In genomic region chr11:82796970-82797594, GRCh38 we compare ENCODE assay signal across 15 cellular contexts.
DNase-seq lines count a peak whose midpoint lies in the region; ATAC-seq and TF ChIP-seq lines count a peak whose summit lies in the region.
"Had no signal": no experiment of that assay in that cellular context is flagged by ENCODE, and none has a peak within 500 bp of the region (broad histone marks: within the 10 kb centered on the region; RNA-seq: fewer than 3 reads in every experiment).

No MANE protein-coding gene starts in this region.

- H4K91ac ChIP-seq in neuronal stem cell (ENCODE audit: low read depth, low read length, poor library complexity), result no peak overlapping the region

- H3K4me1 ChIP-seq in heart right ventricle (peaks cover 0 to 3% (median 0%) of the 10 kb centered on the region in 9 donors), neuronal stem cell (ENCODE audit: control insufficient read depth in 2 of 2, insufficient read depth in 1 of 2, low read depth in 1 of 2, low read length in 2 of 2) (peaks cover 5 to 10% of the 10 kb centered on the region in 2 donors)

- H3K18ac ChIP-seq in neuronal stem cell (ENCODE audit: low read length), result no peak overlapping the region

- H3K9me3 Mint-ChIP-seq in Calu3 (ENCODE audit: low read depth, unreplicated experiment), result no peaks in the 10 kb centered on the region
- no peaks in the 10 kb centered on the region for H3K9me3 Mint-ChIP-seq in activated CD4-positive, alpha-beta memory T cell treated with anti-CD3 and anti-CD28 coated beads, Interleukin-2, amount 10 ng/mL, durations not matched to agents 7 days and 5 days
- H3K9me3 Mint-ChIP-seq: HFFc6 had no signal

- no TSS peak for BruUV-seq in Calu3 (replicated peaks; lab: Mats Ljungman, UMichigan)

- no peak overlapping the region for H2BK12ac ChIP-seq in neuronal stem cell (ENCODE audit: low read length)

- CTCF ChIA-PET in Calu3 (lab: Charles Lee), result no interaction called here
- CTCF ChIA-PET in activated CD4-positive, alpha-beta memory T cell treated with anti-CD3 and anti-CD28 coated beads, Interleukin-2, amount 10 ng/mL, durations not matched to agents 7 days and 5 days (lab: Charles Lee), result no interaction called here

- no peaks in the 10 kb centered on the region for H3K36me3 ChIP-seq in heart right ventricle
- no peaks in the 10 kb centered on the region for H3K36me3 ChIP-seq in neuronal stem cell (replicated peaks in 1 of 2; ENCODE audit: control insufficient read depth in 2 of 2, insufficient read depth in 2 of 2, low read length in 2 of 2)

- no peaks in the 10 kb centered on the region for H3K79me1 ChIP-seq in neuronal stem cell (ENCODE audit: low read depth, low read length)

- 70 to 71% methylated on average over 3 of the region's 3 CpGs for WGBS in heart right ventricle, 2 donors
- no CpG with 5 or more reads among the region's 3 CpGs for WGBS in neuronal stem cell (ENCODE audit: extremely low coverage in 2 of 2, insufficient read length in 2 of 2, insufficient replicate concordance in 1 of 2), 2 donors

- no peak overlapping the region for H2BK120ac ChIP-seq in neuronal stem cell (ENCODE audit: low read depth, low read length)

- H2BK5ac ChIP-seq in neuronal stem cell (ENCODE audit: low read length), result no peak overlapping the region

- H3K4me2 ChIP-seq in neuronal stem cell (ENCODE audit: insufficient read depth, low read length, poor library complexity, severe bottlenecking), result no peak overlapping the region

- ATAC-seq in heart right ventricle, result peak in 4 of 8 donors; percentile 19 to 47 (median 36)
- ATAC-seq in activated CD4-positive, CD25-positive, alpha-beta regulatory T cell treated with anti-CD3 and anti-CD28 coated beads, Interleukin-2, amount 50 U/mL, for 24 hours, result no peak

- no peaks in the 10 kb centered on the region for H3K4me1 Mint-ChIP-seq in Calu3 (ENCODE audit: low read depth, unreplicated experiment)
- no peaks in the 10 kb centered on the region for H3K4me1 Mint-ChIP-seq in activated CD4-positive, alpha-beta memory T cell treated with anti-CD3 and anti-CD28 coated beads, Interleukin-2, amount 10 ng/mL, durations not matched to agents 7 days and 5 days

- no peak overlapping the region for H3K9ac ChIP-seq in neuronal stem cell (ENCODE audit: low read depth, low read length, poor library complexity)

- intact Hi-C loops in heart right ventricle (cut with DNase I), result no loop called here
- intact Hi-C loops in Calu3 (cut with micrococcal nuclease; ENCODE audit: unreplicated experiment), result no loop called here

- no peak overlapping the region for H3K14ac ChIP-seq in neuronal stem cell (ENCODE audit: low read length)

- H2AFZ ChIP-seq in neuronal stem cell (ENCODE audit: low read length), result peak overlapping the region; percentile 90

- TF ChIP-seq CTCF in heart right ventricle (IDR thresholded peaks at IDR 0.05) (no peak), Calu3 (IDR thresholded peaks at IDR 0.05; ENCODE audit: unreplicated experiment) (no peak)

- no peak overlapping the region for H4K8ac ChIP-seq in neuronal stem cell (ENCODE audit: low read depth, low read length)

- H2AK5ac ChIP-seq in neuronal stem cell (ENCODE audit: low read depth, low read length), result no peak overlapping the region

- no peaks in the 10 kb centered on the region for H3K9me3 ChIP-seq in heart right ventricle
- H3K9me3 ChIP-seq in neuronal stem cell (replicated peaks in 1 of 2; ENCODE audit: control insufficient read depth in 2 of 2, insufficient read depth in 1 of 2, low read depth in 1 of 2, low read length in 2 of 2), result no peaks in the 10 kb centered on the region

- peaks cover 24% of the 10 kb centered on the region for H3K27me3 Mint-ChIP-seq in Calu3 (ENCODE audit: unreplicated experiment)
- peaks cover 13% of the 10 kb centered on the region for H3K27me3 Mint-ChIP-seq in activated CD4-positive, alpha-beta memory T cell treated with anti-CD3 and anti-CD28 coated beads, Interleukin-2, amount 10 ng/mL, durations not matched to agents 7 days and 5 days

- no peak overlapping the region for H3K4me3 ChIP-seq in heart right ventricle
- H3K4me3 ChIP-seq in neuronal stem cell (ENCODE audit: low read length in 2 of 2), result no peak overlapping the region
- H3K4me3 ChIP-seq: skin epidermis had no signal

- POLR2A ChIA-PET in activated CD4-positive, alpha-beta memory T cell treated with anti-CD3 and anti-CD28 coated beads, Interleukin-2, amount 10 ng/mL, durations not matched to agents 7 days and 5 days (lab: Charles Lee), result no interaction called here

- H3K27ac ChIP-seq in heart right ventricle, result peak overlapping the region in 1 of 10 donors; percentile 37
- no peak overlapping the region for H3K27ac ChIP-seq in neuronal stem cell (replicated peaks; ENCODE audit: low read length)

- H3K27me3 ChIP-seq in heart right ventricle (no peaks in the 10 kb centered on the region), neuronal stem cell (ENCODE audit: control insufficient read depth in 3 of 3, insufficient read depth in 3 of 3, low read depth in 1 of 3, low read length in 3 of 3) (peaks cover 0 to 16% (median 10%) of the 10 kb centered on the region in 3 experiments)

- H3K27ac Mint-ChIP-seq in Calu3 (ENCODE audit: unreplicated experiment), result no peak overlapping the region
- no peak overlapping the region for H3K27ac Mint-ChIP-seq in activated CD4-positive, alpha-beta memory T cell treated with anti-CD3 and anti-CD28 coated beads, Interleukin-2, amount 10 ng/mL, durations not matched to agents 7 days and 5 days
- H3K27ac Mint-ChIP-seq: HFFc6 had no signal

- H3K23ac ChIP-seq in neuronal stem cell (ENCODE audit: low read depth, low read length, poor library complexity), result no peak overlapping the region

- DNase-seq in COLO829 (ENCODE audit: low spot score) (peak; percentile 51), anterior cingulate cortex (lab: John Stamatoyannopoulos, UW) (peak in 45 of 58 donors; percentile 13 to 64 (median 37)), heart right ventricle (peak; percentile 7 to 32), neuronal stem cell (ENCODE audit: low spot score) (peak; percentile 21), Calu3 (no peak), dedifferentiated amniotic fluid mesenchymal stem cell (ENCODE audit: extremely low spot score) (no peak)
- DNase-seq in activated CD4-positive, alpha-beta memory T cell treated with anti-CD3 and anti-CD28 coated beads, Interleukin-2, amount 10 ng/mL, durations not matched to agents 7 days and 5 days, result no peak
- DNase-seq: activated CD4-positive, CD25-positive, alpha-beta regulatory T cell; COR-L47; HFFc6; islet precursor cell; NCI-H146; SHP77 treated with DMSO at 0.1 percent for 48 hours had no signal

- no peak overlapping the region for H2BK15ac ChIP-seq in neuronal stem cell (ENCODE audit: low read length)

- no peak overlapping the region for H3K4ac ChIP-seq in neuronal stem cell (ENCODE audit: low read length)

- no peaks in the 10 kb centered on the region for H3K36me3 Mint-ChIP-seq in Calu3 (ENCODE audit: insufficient read depth, unreplicated experiment)
- no peaks in the 10 kb centered on the region for H3K36me3 Mint-ChIP-seq in activated CD4-positive, alpha-beta memory T cell treated with anti-CD3 and anti-CD28 coated beads, Interleukin-2, amount 10 ng/mL, durations not matched to agents 7 days and 5 days (ENCODE audit: low read depth)

- H3K4me3 Mint-ChIP-seq in Calu3 (ENCODE audit: low read depth, unreplicated experiment), result no peak overlapping the region
- no peak overlapping the region for H3K4me3 Mint-ChIP-seq in activated CD4-positive, alpha-beta memory T cell treated with anti-CD3 and anti-CD28 coated beads, Interleukin-2, amount 10 ng/mL, durations not matched to agents 7 days and 5 days
- H3K4me3 Mint-ChIP-seq: HFFc6 had no signal

Comparison
In these comparisons a context has a peak if more than half of its experiments do, and no peak if none do; other contexts are left out.
1. DNase-seq: peak in COLO829 (single experiment), anterior cingulate cortex (45 of 58), heart right ventricle (2 of 2) and neuronal stem cell (single experiment); none in Calu3 (single experiment), activated CD4-positive, alpha-beta memory T cell treated with anti-CD3 and anti-CD28 coated beads, Interleukin-2, amount 10 ng/mL, durations not matched to agents 7 days and 5 days (single experiment) and dedifferentiated amniotic fluid mesenchymal stem cell (single experiment).